27 cellular contexts compared by ENCODE assay signal in the genomic region with DNA sequence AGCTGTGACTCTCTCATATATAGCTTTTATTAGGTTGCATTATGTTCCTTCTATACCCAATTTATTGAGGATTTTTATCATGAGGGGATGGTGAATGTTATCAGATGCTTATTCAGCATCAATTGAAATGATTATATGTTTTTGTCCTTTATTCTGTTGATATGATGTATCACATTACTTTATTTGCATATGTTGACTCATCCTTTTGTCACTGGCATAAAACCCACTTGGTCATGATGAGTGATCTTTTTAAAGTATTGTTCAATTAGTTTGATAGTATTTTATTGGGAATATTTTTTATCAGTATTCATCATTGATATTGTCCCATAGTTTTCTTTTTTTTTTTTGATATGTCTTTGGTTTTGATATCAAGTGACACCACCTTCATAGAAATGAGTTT.
"Had no signal": no experiment of that assay in that cellular context is flagged by ENCODE, and none has a peak within 500 bp of the region (broad histone marks: within the 10 kb centered on the region; RNA-seq: fewer than 3 reads in every experiment).

No MANE protein-coding gene starts in this region.

- H3K4me2 ChIP-seq: neural progenitor cell had no signal

- H3K4me3 ChIP-seq: left ventricle myocardium inferior, lung, neural progenitor cell, skin epidermis, stomach, testis, thyroid gland, transverse colon, upper lobe of left lung, vagina had no signal

- ATAC-seq: natural killer cell; right cardiac atrium; sciatic nerve; stimulated activated naive B cell treated with anti-CD40 and anti-IgM and Interleukin-4, amounts not matched to agents 10 μg/mL and 1 μg/mL and 100 μg/mL, for 72 hours; stimulated activated naive CD8-positive, alpha-beta T cell treated with anti-CD3 and anti-CD28 coated beads, Interleukin-15, Interleukin-2, amounts not matched to agents 100 U/mL and 50 U/mL, for 24 hours had no signal

- H3K9ac ChIP-seq: neural progenitor cell, parathyroid adenoma had no signal

- H3K79me2 ChIP-seq: parathyroid adenoma had no signal

- H3K9me3 ChIP-seq: neutrophil, testis, thyroid gland, transverse colon, vagina had no signal

- H2AFZ ChIP-seq: neural progenitor cell, parathyroid adenoma had no signal

- H3K4me1 ChIP-seq: left ventricle myocardium inferior, neural progenitor cell, parathyroid adenoma, stomach, testis, thyroid gland, transverse colon, upper lobe of left lung, vagina had no signal

- H3K27ac ChIP-seq: left ventricle myocardium inferior, neural progenitor cell, neutrophil, parathyroid adenoma, skin epidermis, stomach, testis, thyroid gland, transverse colon, upper lobe of left lung, vagina had no signal

- H3K36me3 ChIP-seq: left ventricle myocardium inferior, neural progenitor cell, neutrophil, stomach, thyroid gland, transverse colon, upper lobe of left lung, vagina had no signal

- DNase-seq: hypothalamus; immature natural killer cell; left ventricle myocardium inferior; mesendoderm; naive B cell; natural killer cell; nephron progenitor cell; occipital lobe; right cardiac atrium; stimulated activated CD4-positive, alpha-beta T cell treated with anti-CD3 and anti-CD28 coated beads, Interleukin-12 subunit alpha, Interleukin-12 subunit beta, amount 100 ng/mL, for 4 hours; stimulated activated CD4-positive, alpha-beta T cell treated with anti-CD3 and anti-CD28 coated beads, Interleukin-15, amount 100 ng/mL, for 24 hours; stimulated activated CD4-positive, alpha-beta T cell treated with anti-CD3 and anti-CD28 coated beads, Interleukin-2, amount 100 ng/mL, for 24 hours; stimulated activated CD4-positive, alpha-beta T cell treated with anti-CD3 and anti-CD28 coated beads, Interleukin-4, amount 100 ng/mL, for 1 hour; stimulated activated naive B cell treated with anti-CD40 and anti-IgM and Interleukin-4, amounts not matched to agents 10 μg/mL and 1 μg/mL and 100 μg/mL, for 72 hours; stimulated activated naive CD8-positive, alpha-beta T cell treated with anti-CD3 and anti-CD28 coated beads, Interleukin-15, Interleukin-2, amounts not matched to agents 100 U/mL and 50 U/mL, for 24 hours; stomach; testis; thyroid gland; transverse colon; upper lobe of left lung had no signal

- H3K27me3 ChIP-seq: neural progenitor cell, neutrophil, stomach, testis, thyroid gland, transverse colon, upper lobe of left lung, vagina had no signal
